ENCODE assay signal across 24 cellular contexts in genomic region chr2:24842081-24843050, GRCh38. TPM values are rescaled to one million over a fixed set of nuclear protein-coding genes. Genes with fewer than 3 reads are reported as not detected.
DNase-seq lines count a peak whose midpoint lies in the region; ATAC-seq and TF ChIP-seq lines count a peak whose summit lies in the region.
"Had no signal": no experiment of that assay in that cellular context is flagged by ENCODE, and none has a peak within 500 bp of the region (broad histone marks: within the 10 kb centered on the region; RNA-seq: fewer than 3 reads in every experiment).

No MANE protein-coding gene starts in this region.

- H3K4me1 Mint-ChIP-seq in WTC11 (peaks cover 13% of the 10 kb centered on the region), neural progenitor cell (peaks cover 7% of the 10 kb centered on the region)
- peaks cover 0 to 2% of the 10 kb centered on the region in 2 donors for H3K4me1 Mint-ChIP-seq in effector memory CD8-positive, alpha-beta T cell (ENCODE audit: low read depth in 2 of 2)

- POLR2A ChIA-PET in WTC11 (lab: Charles Lee) = no interaction called here

- TF ChIP-seq CTCF in WTC11 (IDR thresholded peaks at IDR 0.05) (no peak), neural progenitor cell (IDR thresholded peaks at IDR 0.05) (no peak)

- no peaks in the 10 kb centered on the region for H3K4me1 ChIP-seq in neural progenitor cell
- H3K4me1 ChIP-seq: SJCRH30 had no signal

- DNase-seq in WTC11 (ENCODE audit: low spot score) = no peak
- no peak for DNase-seq in effector memory CD8-positive, alpha-beta T cell
- DNase-seq in neural progenitor cell (ENCODE audit: low spot score) = no peak
- no peak for DNase-seq in mucosa of gallbladder (ENCODE audit: low spot score)
- DNase-seq in stimulated activated CD4-positive, alpha-beta T cell treated with anti-CD3 and anti-CD28 coated beads, Interleukin-4, amount 100 ng/mL, for 4 hours = no peak
- DNase-seq in kidney glomerular epithelial cell (lab: John Stamatoyannopoulos, UW) = no peak
- DNase-seq: CD4-positive, alpha-beta T cell; COR-L47; DMS79 treated with DMSO at 0.1 percent for 48 hours; H7; HFFc6; KBM-7; MM.1S; NCI-H1048; NCI-H1417 treated with DMSO at 0.1 percent for 48 hours; NCI-H187 treated with DMSO at 0.1 percent for 48 hours; NCI-H2107; NCI-H748 treated with DMSO at 0.1 percent for 48 hours; SJCRH30 had no signal

- H3K27me3 Mint-ChIP-seq in WTC11 (ENCODE audit: low read depth) (no peaks in the 10 kb centered on the region; the same call in none of the 2 replicates), neural progenitor cell (ENCODE audit: insufficient read depth, low read depth) (peaks cover 10% of the 10 kb centered on the region)
- H3K27me3 Mint-ChIP-seq in effector memory CD8-positive, alpha-beta T cell = no peaks in the 10 kb centered on the region
- H3K27me3 Mint-ChIP-seq: CD4-positive, alpha-beta T cell had no signal

- H3K27me3 ChIP-seq in neural progenitor cell = no peaks in the 10 kb centered on the region
- H3K27me3 ChIP-seq: SJCRH30 had no signal

- H3K27ac Mint-ChIP-seq in WTC11 (peak overlapping the region; percentile 70), neural progenitor cell (no peak overlapping the region)
- H3K27ac Mint-ChIP-seq in effector memory CD8-positive, alpha-beta T cell = peak overlapping the region; percentile 31 to 35
- H3K27ac Mint-ChIP-seq: CD4-positive, alpha-beta T cell; HFFc6 had no signal

- H3F3A ChIP-seq in neural progenitor cell (ENCODE audit: low read depth) = no peaks in the 10 kb centered on the region

- H3K79me2 ChIP-seq in neural progenitor cell (ENCODE audit: low read depth) = no peaks in the 10 kb centered on the region

- no peaks in the 10 kb centered on the region for H4K20me1 ChIP-seq in neural progenitor cell (ENCODE audit: low read depth)

- ATAC-seq in WTC11 (no peak), HG03139 (IDR thresholded peaks at IDR 0.05; ENCODE audit: unreplicated experiment) (no peak)
- no peak for ATAC-seq in effector memory CD8-positive, alpha-beta T cell (replicated peaks)
- ATAC-seq: GM12878, HepG2 had no signal

- CTCF ChIA-PET in WTC11 (lab: Charles Lee) = no interaction called here

- H2AFZ ChIP-seq in neural progenitor cell (replicated peaks) = no peak overlapping the region

- H3K36me3 ChIP-seq in neural progenitor cell = no peaks in the 10 kb centered on the region

- peaks cover 21% of the 10 kb centered on the region for H3K9me3 Mint-ChIP-seq in WTC11
- H3K9me3 Mint-ChIP-seq in effector memory CD8-positive, alpha-beta T cell = no peaks in the 10 kb centered on the region
- H3K9me3 Mint-ChIP-seq in neural progenitor cell = peaks cover 15% of the 10 kb centered on the region
- H3K9me3 Mint-ChIP-seq: CD4-positive, alpha-beta T cell; HFFc6 had no signal

- no peak overlapping the region for H3K9ac ChIP-seq in neural progenitor cell

- H3K4me3 ChIP-seq in neural progenitor cell = no peak overlapping the region
- H3K4me3 ChIP-seq: GM12878, SJCRH30 had no signal

- H3K27ac ChIP-seq in neural progenitor cell = no peak overlapping the region
- H3K27ac ChIP-seq: HL-60, RWPE1, SJCRH30 had no signal

- H3K4me3 Mint-ChIP-seq in WTC11 = no peak overlapping the region
- H3K4me3 Mint-ChIP-seq in effector memory CD8-positive, alpha-beta T cell = no peak overlapping the region
- H3K4me3 Mint-ChIP-seq in neural progenitor cell = peak overlapping the region; percentile 59
- H3K4me3 Mint-ChIP-seq: CD4-positive, alpha-beta T cell; HFFc6 had no signal

- H3K9me3 ChIP-seq in neural progenitor cell (ENCODE audit: low read depth) = no peaks in the 10 kb centered on the region
- H3K9me3 ChIP-seq: SJCRH30 had no signal

- no peak overlapping the region for H3K4me2 ChIP-seq in neural progenitor cell

- peaks cover 26% of the 10 kb centered on the region for H3K36me3 Mint-ChIP-seq in WTC11
- peaks cover 3% of the 10 kb centered on the region for H3K36me3 Mint-ChIP-seq in effector memory CD8-positive, alpha-beta T cell (ENCODE audit: insufficient read depth)
- H3K36me3 Mint-ChIP-seq in neural progenitor cell = peaks cover 13% of the 10 kb centered on the region

TF ChIP-seq in WTC11, 78 proteins besides CTCF, POLR2A, EP300 and RAD21 (continues in another document):
- no peak for TF ChIP-seq NR3C1 (CRISPR knock-in tag; conservative IDR thresholded peaks at IDR 0.05; ENCODE audit: low read depth)
- no peak for TF ChIP-seq SP1 (CRISPR knock-in tag; conservative IDR thresholded peaks at IDR 0.05)
- TF ChIP-seq TEAD1 (CRISPR knock-in tag; IDR thresholded peaks at IDR 0.05) = no peak
- TF ChIP-seq, protein P1, sequence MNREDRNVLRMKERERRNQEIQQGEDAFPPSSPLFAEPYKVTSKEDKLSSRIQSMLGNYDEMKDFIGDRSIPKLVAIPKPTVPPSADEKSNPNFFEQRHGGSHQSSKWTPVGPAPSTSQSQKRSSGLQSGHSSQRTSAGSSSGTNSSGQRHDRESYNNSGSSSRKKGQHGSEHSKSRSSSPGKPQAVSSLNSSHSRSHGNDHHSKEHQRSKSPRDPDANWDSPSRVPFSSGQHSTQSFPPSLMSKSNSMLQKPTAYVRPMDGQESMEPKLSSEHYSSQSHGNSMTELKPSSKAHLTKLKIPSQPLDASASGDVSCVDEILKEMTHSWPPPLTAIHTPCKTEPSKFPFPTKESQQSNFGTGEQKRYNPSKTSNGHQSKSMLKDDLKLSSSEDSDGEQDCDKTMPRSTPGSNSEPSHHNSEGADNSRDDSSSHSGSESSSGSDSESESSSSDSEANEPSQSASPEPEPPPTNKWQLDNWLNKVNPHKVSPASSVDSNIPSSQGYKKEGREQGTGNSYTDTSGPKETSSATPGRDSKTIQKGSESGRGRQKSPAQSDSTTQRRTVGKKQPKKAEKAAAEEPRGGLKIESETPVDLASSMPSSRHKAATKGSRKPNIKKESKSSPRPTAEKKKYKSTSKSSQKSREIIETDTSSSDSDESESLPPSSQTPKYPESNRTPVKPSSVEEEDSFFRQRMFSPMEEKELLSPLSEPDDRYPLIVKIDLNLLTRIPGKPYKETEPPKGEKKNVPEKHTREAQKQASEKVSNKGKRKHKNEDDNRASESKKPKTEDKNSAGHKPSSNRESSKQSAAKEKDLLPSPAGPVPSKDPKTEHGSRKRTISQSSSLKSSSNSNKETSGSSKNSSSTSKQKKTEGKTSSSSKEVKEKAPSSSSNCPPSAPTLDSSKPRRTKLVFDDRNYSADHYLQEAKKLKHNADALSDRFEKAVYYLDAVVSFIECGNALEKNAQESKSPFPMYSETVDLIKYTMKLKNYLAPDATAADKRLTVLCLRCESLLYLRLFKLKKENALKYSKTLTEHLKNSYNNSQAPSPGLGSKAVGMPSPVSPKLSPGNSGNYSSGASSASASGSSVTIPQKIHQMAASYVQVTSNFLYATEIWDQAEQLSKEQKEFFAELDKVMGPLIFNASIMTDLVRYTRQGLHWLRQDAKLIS (CRISPR knock-in tag; IDR thresholded peaks at IDR 0.05; ENCODE audit: borderline replicate concordance) = no peak
- no peak for TF ChIP-seq SMAD4 (CRISPR knock-in tag; IDR thresholded peaks at IDR 0.05)
- TF ChIP-seq ZBTB43 (CRISPR knock-in tag; IDR thresholded peaks at IDR 0.05) = no peak
- no peak for TF ChIP-seq ZNF138 (CRISPR knock-in tag; conservative IDR thresholded peaks at IDR 0.05)
- no peak for TF ChIP-seq ZNF219 (CRISPR knock-in tag; IDR thresholded peaks at IDR 0.05; ENCODE audit: borderline replicate concordance)
- TF ChIP-seq TEAD4 (CRISPR knock-in tag; IDR thresholded peaks at IDR 0.05) = no peak
- no peak for TF ChIP-seq NFYB (CRISPR knock-in tag; conservative IDR thresholded peaks at IDR 0.05; ENCODE audit: low read depth)
- TF ChIP-seq NR2C2 (CRISPR knock-in tag; IDR thresholded peaks at IDR 0.05) = no peak
- no peak for TF ChIP-seq TCF7 (CRISPR knock-in tag; IDR thresholded peaks at IDR 0.05; ENCODE audit: low read depth)
- TF ChIP-seq, protein P2, sequence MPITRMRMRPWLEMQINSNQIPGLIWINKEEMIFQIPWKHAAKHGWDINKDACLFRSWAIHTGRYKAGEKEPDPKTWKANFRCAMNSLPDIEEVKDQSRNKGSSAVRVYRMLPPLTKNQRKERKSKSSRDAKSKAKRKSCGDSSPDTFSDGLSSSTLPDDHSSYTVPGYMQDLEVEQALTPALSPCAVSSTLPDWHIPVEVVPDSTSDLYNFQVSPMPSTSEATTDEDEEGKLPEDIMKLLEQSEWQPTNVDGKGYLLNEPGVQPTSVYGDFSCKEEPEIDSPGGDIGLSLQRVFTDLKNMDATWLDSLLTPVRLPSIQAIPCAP (CRISPR knock-in tag; IDR thresholded peaks at IDR 0.05) = no peak
- no peak for TF ChIP-seq RELA (CRISPR knock-in tag; IDR thresholded peaks at IDR 0.05; ENCODE audit: borderline replicate concordance)
- TF ChIP-seq, protein P3, sequence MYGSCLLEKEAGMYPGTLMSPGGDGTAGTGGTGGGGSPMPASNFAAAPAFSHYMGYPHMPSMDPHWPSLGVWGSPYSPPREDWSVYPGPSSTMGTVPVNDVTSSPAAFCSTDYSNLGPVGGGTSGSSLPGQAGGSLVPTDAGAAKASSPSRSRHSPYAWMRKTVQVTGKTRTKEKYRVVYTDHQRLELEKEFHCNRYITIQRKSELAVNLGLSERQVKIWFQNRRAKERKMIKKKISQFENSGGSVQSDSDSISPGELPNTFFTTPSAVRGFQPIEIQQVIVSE (CRISPR knock-in tag; IDR thresholded peaks at IDR 0.05; ENCODE audit: borderline replicate concordance) = no peak

RNA-seq across cellular contexts. Expression of gene CENPO, which starts 49.1 kb away (rescaled TPM):
- 35.2 to 38.6 TPM (median 35.2 TPM) in 3 replicates for total RNA-seq in WTC11 (2021)
- total RNA-seq in neural progenitor cell (ENCODE audit: low replicate concordance) = 50.6 and 52.2 TPM in 2 replicates
- total RNA-seq in mucosa of gallbladder = 3.7 TPM

RNA-seq across cellular contexts. Expression of gene PTRHD1, which starts 49.2 kb away (rescaled TPM):
- total RNA-seq in WTC11 (2021) (37.6 to 43.4 TPM (median 39.2 TPM) in 3 replicates), neural progenitor cell (ENCODE audit: low replicate concordance) (41.6 and 59.5 TPM in 2 replicates), mucosa of gallbladder (20.5 TPM)
